In genomic region chr2:71332413-71332866, GRCh38 we compare ENCODE assay signal across 8 cellular contexts. TPM values are rescaled to one million over a fixed set of nuclear protein-coding genes. Genes with fewer than 3 reads are reported as not detected.
DNase-seq lines count a peak whose midpoint lies in the region; ATAC-seq and TF ChIP-seq lines count a peak whose summit lies in the region.

No MANE protein-coding gene starts in this region.

- H3K9me3 Mint-ChIP-seq in progenitor cell of endocrine pancreas (ENCODE audit: low read depth) = no peaks in the 10 kb centered on the region

- H3K27me3 Mint-ChIP-seq in progenitor cell of endocrine pancreas = no peaks in the 10 kb centered on the region

- TF ChIP-seq CTCF in GM10248 (IDR thresholded peaks at IDR 0.05; ENCODE audit: control extremely low read depth, extremely low read depth, low read depth, missing control alignments) (no peak), epithelial cell of proximal tubule (conservative IDR thresholded peaks at IDR 0.05; ENCODE audit: low read depth, low read length) (no peak), progenitor cell of endocrine pancreas (IDR thresholded peaks at IDR 0.05; ENCODE audit: unreplicated experiment) (no peak)

- ATAC-seq in GM18498 (IDR thresholded peaks at IDR 0.05; ENCODE audit: unreplicated experiment) (no peak), HG02623 (IDR thresholded peaks at IDR 0.05; ENCODE audit: unreplicated experiment) (no peak)

- POLR2A ChIA-PET in GM10248 (lab: Yijun Ruan, JAX) = interaction anchor here (1.0 to 1.2 kb wide), 2 partner anchors 14 to 1418 kb away, joined by 3 to 4 read pairs; no protein-coding TSS in a partner anchor

- peak overlapping the region; percentile 100 for H3K27ac Mint-ChIP-seq in progenitor cell of endocrine pancreas

- DNase-seq in GM10248 (ENCODE audit: extremely low spot score) (peak; percentile 22), OCI-M1 (lab: John Stamatoyannopoulos, UW) (peak; percentile 37), epithelial cell of proximal tubule (ENCODE audit: low read depth) (no peak), progenitor cell of endocrine pancreas (ENCODE audit: low spot score, unreplicated experiment) (no peak), DMS79 treated with DMSO at 0.1 percent for 48 hours (lab: John Stamatoyannopoulos, UW) (no peak), MV-4-11 (lab: John Stamatoyannopoulos, UW) (no peak)

- H3K4me1 Mint-ChIP-seq in progenitor cell of endocrine pancreas (ENCODE audit: low read depth) = peaks cover 17% of the 10 kb centered on the region

- CTCF ChIA-PET in GM10248 (lab: Yijun Ruan, JAX) = interaction anchor here (0.8 to 5.0 kb wide), 22 partner anchors 10 to 340 kb away, joined by 3 to 27 read pairs (median 4); no protein-coding TSS in a partner anchor

- peak overlapping the region; percentile 96 for H3K4me3 ChIP-seq in epithelial cell of proximal tubule (ENCODE audit: low read depth, low read length)

- H3K36me3 Mint-ChIP-seq in progenitor cell of endocrine pancreas (ENCODE audit: insufficient read depth) = peaks cover 8% of the 10 kb centered on the region

- peak overlapping the region; percentile 96 for H3K4me3 Mint-ChIP-seq in progenitor cell of endocrine pancreas (ENCODE audit: low read depth)

RNA-seq across cellular contexts. Expression of gene ZNF638, which starts 0.9 kb away (rescaled TPM):
- total RNA-seq in epithelial cell of proximal tubule = 67.7 and 69.0 TPM in 2 replicates
- total RNA-seq in progenitor cell of endocrine pancreas = 213 and 216 TPM in 2 replicates

Comparison
In these comparisons a context has a peak if more than half of its experiments do, and no peak if none do; other contexts are left out.
1. DNase-seq: peak in GM10248 (single experiment) and OCI-M1 (single experiment); none in epithelial cell of proximal tubule (single experiment), progenitor cell of endocrine pancreas (single experiment), DMS79 treated with DMSO at 0.1 percent for 48 hours (single experiment) and MV-4-11 (single experiment).